ENCODE assay signal across 27 cellular contexts in genomic region chr2:194264586-194264985, GRCh38.
"Had no signal": no experiment of that assay in that cellular context is flagged by ENCODE, and none has a peak within 500 bp of the region (broad histone marks: within the 10 kb centered on the region; RNA-seq: fewer than 3 reads in every experiment).

No MANE protein-coding gene starts in this region.

- H3K9me3 ChIP-seq: neutrophil, ovary, psoas muscle, right lobe of liver, sigmoid colon, stomach, tibial artery, transverse colon, vagina had no signal

- H3K4me3 Mint-ChIP-seq: naive thymus-derived CD4-positive, alpha-beta T cell; natural killer cell; nephron; neural progenitor cell; stimulated activated naive B cell treated with anti-CD40 and anti-IgM and Interleukin-4, amounts not matched to agents 10 μg/mL and 1 μg/mL and 100 μg/mL, for 72 hours; stimulated activated naive CD8-positive, alpha-beta T cell treated with anti-CD3 and anti-CD28 coated beads, Interleukin-15, Interleukin-2, amounts not matched to agents 100 ng/mL and 50 ng/mL, for 24 hours; type B pancreatic cell had no signal

- H3K4me3 ChIP-seq: neural progenitor cell, ovary, psoas muscle, right lobe of liver, sigmoid colon, stomach, tibial artery, transverse colon, vagina had no signal

- H3K9me3 Mint-ChIP-seq: naive thymus-derived CD4-positive, alpha-beta T cell; nephron; neural progenitor cell; stimulated activated naive B cell treated with anti-CD40 and anti-IgM and Interleukin-4, amounts not matched to agents 10 μg/mL and 1 μg/mL and 100 μg/mL, for 72 hours; stimulated activated naive CD8-positive, alpha-beta T cell treated with anti-CD3 and anti-CD28 coated beads, Interleukin-15, Interleukin-2, amounts not matched to agents 100 ng/mL and 50 ng/mL, for 24 hours; type B pancreatic cell had no signal

- H3K4me1 Mint-ChIP-seq: naive thymus-derived CD4-positive, alpha-beta T cell; natural killer cell; neural progenitor cell; stimulated activated naive B cell treated with anti-CD40 and anti-IgM and Interleukin-4, amounts not matched to agents 10 μg/mL and 1 μg/mL and 100 μg/mL, for 72 hours had no signal

- H3K27ac ChIP-seq: neural progenitor cell, neutrophil, ovary, parathyroid adenoma, psoas muscle, right lobe of liver, sigmoid colon, stomach, tibial artery, transverse colon, vagina had no signal

- H3K4me1 ChIP-seq: neural progenitor cell, parathyroid adenoma, psoas muscle, right lobe of liver, sigmoid colon, stomach, tibial artery, transverse colon, vagina had no signal

- H3K79me2 ChIP-seq: parathyroid adenoma had no signal

- H3K27me3 ChIP-seq: neural progenitor cell, neutrophil, ovary, right lobe of liver, sigmoid colon, stomach, tibial artery, transverse colon, vagina had no signal

- DNase-seq: naive thymus-derived CD4-positive, alpha-beta T cell; natural killer cell; nucleus accumbens; ovary; psoas muscle; right cardiac atrium; right lobe of liver; sigmoid colon; small intestine; stimulated activated CD4-positive, alpha-beta T cell treated with anti-CD3 and anti-CD28 coated beads, Interleukin-1b, Interleukin-23, amount 100 ng/mL, for 48 hours; stimulated activated CD4-positive, alpha-beta T cell treated with anti-CD3 and anti-CD28 coated beads, Interleukin-4, amount 100 ng/mL, for 1 hour; stimulated activated CD4-positive, alpha-beta T cell treated with anti-CD3 and anti-CD28 coated beads, Interleukin-4, amount 100 ng/mL, for 4 hours; stimulated activated CD8-positive, alpha-beta memory T cell treated with anti-CD3 and anti-CD28 coated beads, Interleukin-4, amount 100 ng/mL, for 48 hours; stimulated activated naive B cell treated with anti-CD40 and anti-IgM and Interleukin-4, amounts not matched to agents 10 μg/mL and 1 μg/mL and 100 μg/mL, for 72 hours; stimulated activated naive CD4-positive, alpha-beta T cell treated with Interleukin-2 at 50 U/mL for 16 hours; stomach; tibial artery; transverse colon had no signal

- H3K27ac Mint-ChIP-seq: naive thymus-derived CD4-positive, alpha-beta T cell; natural killer cell; nephron; neural progenitor cell; progenitor cell of endocrine pancreas; stimulated activated naive B cell treated with anti-CD40 and anti-IgM and Interleukin-4, amounts not matched to agents 10 μg/mL and 1 μg/mL and 100 μg/mL, for 72 hours; stimulated activated naive CD8-positive, alpha-beta T cell treated with anti-CD3 and anti-CD28 coated beads, Interleukin-15, Interleukin-2, amounts not matched to agents 100 ng/mL and 50 ng/mL, for 24 hours; type B pancreatic cell had no signal

- H3K4me2 ChIP-seq: neural progenitor cell had no signal

- H3K36me3 ChIP-seq: neural progenitor cell, neutrophil, ovary, right lobe of liver, sigmoid colon, stomach, tibial artery, transverse colon, vagina had no signal

- H3K36me3 Mint-ChIP-seq: naive thymus-derived CD4-positive, alpha-beta T cell; natural killer cell; neural progenitor cell; stimulated activated naive B cell treated with anti-CD40 and anti-IgM and Interleukin-4, amounts not matched to agents 10 μg/mL and 1 μg/mL and 100 μg/mL, for 72 hours; type B pancreatic cell had no signal

- H2AFZ ChIP-seq: parathyroid adenoma had no signal

- H3K27me3 Mint-ChIP-seq: progenitor cell of endocrine pancreas; stimulated activated naive B cell treated with anti-CD40 and anti-IgM and Interleukin-4, amounts not matched to agents 10 μg/mL and 1 μg/mL and 100 μg/mL, for 72 hours; stimulated activated naive CD8-positive, alpha-beta T cell treated with anti-CD3 and anti-CD28 coated beads, Interleukin-15, Interleukin-2, amounts not matched to agents 100 ng/mL and 50 ng/mL, for 24 hours; type B pancreatic cell had no signal

- FAIRE-seq: small intestine, urothelium cell line had no signal

- H3K9ac ChIP-seq: neural progenitor cell, parathyroid adenoma had no signal

- ATAC-seq: naive thymus-derived CD4-positive, alpha-beta T cell; natural killer cell; psoas muscle; right cardiac atrium; right lobe of liver; stimulated activated naive B cell treated with anti-CD40 and anti-IgM and Interleukin-4, amounts not matched to agents 10 μg/mL and 1 μg/mL and 100 μg/mL, for 72 hours had no signal
